ENCODE assay signal across 15 cellular contexts in the genomic region with DNA sequence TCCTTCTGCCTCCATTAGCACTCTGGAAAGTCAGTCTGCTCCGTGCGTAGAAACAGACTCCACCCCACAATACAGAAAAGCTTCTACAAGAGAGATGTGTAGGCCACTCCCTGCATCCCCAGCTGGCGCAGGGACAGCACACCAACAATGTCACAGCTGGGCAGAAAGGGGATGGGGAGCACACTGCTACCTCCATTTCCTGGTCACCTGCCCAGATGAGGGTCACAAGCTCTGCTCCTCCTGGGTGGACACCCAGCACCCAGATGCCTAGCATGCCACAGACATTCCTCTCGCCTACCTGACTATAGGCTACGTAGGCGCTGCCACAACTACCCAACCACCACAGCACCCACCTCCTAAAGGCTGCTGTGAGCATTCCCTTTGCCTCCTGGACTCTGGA.
"Had no signal": no experiment of that assay in that cellular context is flagged by ENCODE, and none has a peak within 500 bp of the region (broad histone marks: within the 10 kb centered on the region; RNA-seq: fewer than 3 reads in every experiment).

No MANE protein-coding gene starts in this region.

- H3K4me1 ChIP-seq: breast epithelium, vagina had no signal

- H3K36me3 Mint-ChIP-seq: naive B cell had no signal

- ATAC-seq: activated naive CD8-positive, alpha-beta T cell treated with anti-CD3 and anti-CD28 coated beads, Interleukin-2, amount 50 U/mL, for 24 hours; heart left ventricle; stimulated activated memory B cell treated with anti-CD40 and anti-IgM and Interleukin-4, amounts not matched to agents 10 μg/mL and 1 μg/mL and 100 μg/mL, for 72 hours had no signal

- H3K27ac ChIP-seq: breast epithelium, heart left ventricle, neutrophil, tibial artery, vagina had no signal

- H3K9me3 ChIP-seq: breast epithelium, heart left ventricle, neutrophil, tibial artery, vagina had no signal

- H3K27me3 ChIP-seq: breast epithelium, heart left ventricle, neutrophil, tibial artery, vagina had no signal

- H3K27ac Mint-ChIP-seq: activated naive CD8-positive, alpha-beta T cell treated with anti-CD3 and anti-CD28 coated beads, Interleukin-2, amount 50 U/mL, for 24 hours; activated T-helper 1 cell treated with anti-CD3 and anti-CD28 coated beads, Interleukin-12 subunit alpha, Interleukin-12 subunit beta, Interleukin-2, Interleukin-4 antibody, amounts not matched to agents 30 ng/mL and 10 ng/mL and 1 ng/mL, durations not matched to agents 14 hours and 24 hours and 36 hours; naive B cell; stimulated activated memory B cell treated with anti-CD40 and anti-IgM and Interleukin-4, amounts not matched to agents 10 μg/mL and 1 μg/mL and 100 μg/mL, for 72 hours had no signal

- H3K4me3 Mint-ChIP-seq: activated naive CD8-positive, alpha-beta T cell treated with anti-CD3 and anti-CD28 coated beads, Interleukin-2, amount 50 U/mL, for 24 hours; activated T-helper 1 cell treated with anti-CD3 and anti-CD28 coated beads, Interleukin-12 subunit alpha, Interleukin-12 subunit beta, Interleukin-2, Interleukin-4 antibody, amounts not matched to agents 30 ng/mL and 10 ng/mL and 1 ng/mL, durations not matched to agents 14 hours and 24 hours and 36 hours; naive B cell; stimulated activated memory B cell treated with anti-CD40 and anti-IgM and Interleukin-4, amounts not matched to agents 10 μg/mL and 1 μg/mL and 100 μg/mL, for 72 hours had no signal

- H3K9me3 Mint-ChIP-seq: activated naive CD8-positive, alpha-beta T cell treated with anti-CD3 and anti-CD28 coated beads, Interleukin-2, amount 50 U/mL, for 24 hours; activated T-helper 1 cell treated with anti-CD3 and anti-CD28 coated beads, Interleukin-12 subunit alpha, Interleukin-12 subunit beta, Interleukin-2, Interleukin-4 antibody, amounts not matched to agents 30 ng/mL and 10 ng/mL and 1 ng/mL, durations not matched to agents 14 hours and 24 hours and 36 hours; naive B cell; stimulated activated memory B cell treated with anti-CD40 and anti-IgM and Interleukin-4, amounts not matched to agents 10 μg/mL and 1 μg/mL and 100 μg/mL, for 72 hours had no signal

- DNase-seq: activated CD4-positive, CD25-positive, alpha-beta regulatory T cell treated with anti-CD3 and anti-CD28 coated beads, Interleukin-2, amount 50 U/mL, for 72 hours; activated naive CD4-positive, alpha-beta T cell; activated naive CD8-positive, alpha-beta T cell treated with anti-CD3 and anti-CD28 coated beads, Interleukin-2, amount 50 U/mL, for 24 hours; aorta; dermis blood vessel endothelial cell; heart left ventricle; naive B cell; stimulated activated CD4-positive, alpha-beta T cell treated with anti-CD3 and anti-CD28 coated beads, Interleukin-2, amount 100 ng/mL, for 48 hours; T-helper 9 cell had no signal

- H3K36me3 ChIP-seq: breast epithelium, heart left ventricle, neutrophil, tibial artery, vagina had no signal

- H3K4me3 ChIP-seq: breast epithelium, heart left ventricle, tibial artery, vagina had no signal

- H3K27me3 Mint-ChIP-seq: activated naive CD8-positive, alpha-beta T cell treated with anti-CD3 and anti-CD28 coated beads, Interleukin-2, amount 50 U/mL, for 24 hours; naive B cell; stimulated activated memory B cell treated with anti-CD40 and anti-IgM and Interleukin-4, amounts not matched to agents 10 μg/mL and 1 μg/mL and 100 μg/mL, for 72 hours had no signal
